In the genomic region with DNA sequence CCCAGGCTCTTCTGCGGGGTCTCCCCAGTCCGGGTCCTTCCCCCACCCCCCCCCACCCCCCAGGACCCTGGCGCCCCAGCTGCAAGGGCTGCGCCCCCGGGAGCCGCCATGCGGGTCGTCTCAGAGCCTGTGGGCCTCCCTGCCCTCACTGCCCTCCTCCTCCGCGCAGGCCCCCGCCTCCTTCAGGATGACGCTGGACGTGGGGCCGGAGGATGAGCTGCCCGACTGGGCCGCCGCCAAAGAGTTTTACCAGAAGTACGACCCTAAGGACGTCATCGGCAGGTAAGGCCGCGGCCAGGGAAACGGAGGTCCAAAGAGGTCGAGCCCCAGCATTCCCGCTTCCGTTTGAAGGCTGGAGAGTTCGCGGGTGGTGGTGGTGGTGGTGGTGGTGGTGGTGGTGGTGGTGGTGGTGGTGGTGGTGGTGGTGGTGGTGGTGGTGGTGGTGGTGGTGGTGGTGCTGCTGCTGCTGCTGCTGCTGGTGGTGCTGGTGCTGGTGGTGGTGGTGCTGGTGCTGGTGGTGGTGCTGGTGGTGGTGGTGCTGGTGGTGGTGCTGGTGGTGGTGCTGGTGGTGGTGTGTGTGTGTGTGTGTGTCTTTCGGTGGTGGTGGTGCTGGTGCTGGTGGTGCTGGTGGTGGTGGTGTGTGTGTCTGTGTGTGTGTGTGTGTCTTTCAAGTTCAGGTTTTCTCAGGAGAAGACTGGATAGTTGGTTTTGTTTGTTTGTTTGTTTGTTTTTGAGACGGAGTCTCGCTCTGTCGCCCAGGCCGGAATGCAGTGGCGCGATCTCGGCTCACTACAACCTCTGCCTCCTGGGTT, we compare ENCODE assay signal across 8 cellular contexts. TPM values are rescaled to one million over a fixed set of nuclear protein-coding genes. Genes with fewer than 3 reads are reported as not detected.
A peak's percentile ranks its signal among the peaks of the same experiment; 100 is the strongest.
DNase-seq lines count a peak whose midpoint lies in the region; ATAC-seq and TF ChIP-seq lines count a peak whose summit lies in the region.

No MANE protein-coding gene starts in this region.

- TF ChIP-seq CTCF in OCI-LY1 (IDR thresholded peaks at IDR 0.05; ENCODE audit: low read length) = no peak
- no peak for TF ChIP-seq CTCF in body of pancreas (IDR thresholded peaks at IDR 0.05)

- H3K4me3 ChIP-seq in OCI-LY1 (ENCODE audit: low read depth, low read length, poor library complexity, severe bottlenecking) (peak overlapping the region; percentile 90), body of pancreas (peak overlapping the region; percentile 57 to 75)

- no peaks in the 10 kb centered on the region for H4K20me1 ChIP-seq in OCI-LY1 (ENCODE audit: insufficient read depth, low read length)

- WGBS in body of pancreas, 2 donors = 10 to 28% methylated on average over 14 to 32 of the region's 36 CpGs

- in situ Hi-C loops in Caki2 (cut with HindIII; ENCODE audit: low pct_unique_long_range_greater_than_20kb, low sequenced_read_pairs) = no loop called here

- H3K9me3 ChIP-seq in OCI-LY1 (ENCODE audit: low read length) (no peaks in the 10 kb centered on the region), body of pancreas (no peaks in the 10 kb centered on the region)

- H3K36me3 ChIP-seq in OCI-LY1 (ENCODE audit: insufficient read depth, low read length) (peaks cover 42% of the 10 kb centered on the region), body of pancreas (replicated peaks in 1 of 2; ENCODE audit: insufficient read depth in 1 of 2, low read depth in 2 of 2) (peaks cover 7 to 9% of the 10 kb centered on the region in 2 donors)

- peak overlapping the region; percentile 86 for H3K9ac ChIP-seq in OCI-LY1 (ENCODE audit: low read length)

- TF ChIP-seq POLR2A in body of pancreas (IDR thresholded peaks at IDR 0.05) = no peak

- ATAC-seq in GM21423 (IDR thresholded peaks at IDR 0.05; ENCODE audit: unreplicated experiment) (peak; percentile 10), body of pancreas (no peak), GM18520 (IDR thresholded peaks at IDR 0.05; ENCODE audit: unreplicated experiment) (no peak)

- H3K79me2 ChIP-seq in OCI-LY1 (ENCODE audit: insufficient read depth, low read length) = peaks cover 14% of the 10 kb centered on the region

- H3K27me3 ChIP-seq in OCI-LY1 (ENCODE audit: insufficient read depth, low read length) (no peaks in the 10 kb centered on the region), body of pancreas (no peaks in the 10 kb centered on the region)

- H3K4me2 ChIP-seq in OCI-LY1 (ENCODE audit: low read length) = peak overlapping the region; percentile 72

- H3K4me1 ChIP-seq in OCI-LY1 (ENCODE audit: insufficient read depth, low read length, severe bottlenecking) (peaks cover 17% of the 10 kb centered on the region), body of pancreas (peaks cover 12% of the 10 kb centered on the region)

- intact Hi-C loops in body of pancreas (cut with DNase I) = no loop called here

- H2AFZ ChIP-seq in OCI-LY1 (ENCODE audit: low read length) = no peak overlapping the region

- H3K9me2 ChIP-seq in OCI-LY1 (ENCODE audit: low read depth, low read length) = no peaks in the 10 kb centered on the region

- H3K27ac ChIP-seq in OCI-LY1 (ENCODE audit: low read depth, low read length, poor library complexity, severe bottlenecking) = no peak overlapping the region
- peak overlapping the region in 3 of 4 donors; percentile 56 to 91 (median 81) for H3K27ac ChIP-seq in body of pancreas

- DNase-seq in Caki2 (ENCODE audit: low read depth) = peak; percentile 33
- DNase-seq in body of pancreas = peak; percentile 35 to 48 (median 42)
- peak; percentile 60 for DNase-seq in iris pigment epithelial cell (ENCODE audit: low read depth)
- DNase-seq in stimulated activated CD8-positive, alpha-beta memory T cell treated with anti-CD3 and anti-CD28 coated beads, Interleukin-4, amount 100 ng/mL, for 48 hours = peak; percentile 60
- DNase-seq in medulla oblongata (ENCODE audit: extremely low spot score) = no peak

- peaks cover 4% of the 10 kb centered on the region; the same call in 1 of the 2 replicates for H3F3A ChIP-seq in OCI-LY1 (ENCODE audit: insufficient read depth, low read length)

RNA-seq across cellular contexts. Expression of a gene that starts 0.6 kb away (rescaled TPM):
- 32.0 and 53.5 TPM in 2 replicates for total RNA-seq in Caki2 (2014; rRNA removed; shearing (Covaris generic); ENCODE audit: low replicate concordance)
- 10 to 100 TPM; 17.6 to 24.7 TPM for total RNA-seq in body of pancreas

RNA-seq across cellular contexts. Expression of a gene that starts 13.0 kb away (rescaled TPM):
- total RNA-seq in Caki2 (2014; rRNA removed; shearing (Covaris generic); ENCODE audit: low replicate concordance) = 7.2 and 12.3 TPM in 2 replicates
- total RNA-seq in body of pancreas = 10 to 100 TPM in 1 of 2 donors, 1 to 10 TPM in 1; 1.6 to 28.0 TPM

RNA-seq across cellular contexts. Expression of a gene that starts 13.3 kb away (rescaled TPM):
- total RNA-seq in Caki2 (2014; rRNA removed; shearing (Covaris generic); ENCODE audit: low replicate concordance) = 107 and 110 TPM in 2 replicates
- 10 to 100 TPM; 44.9 to 79.8 TPM for total RNA-seq in body of pancreas

RNA-seq across cellular contexts. Expression of a gene that starts 38.2 kb away (rescaled TPM):
- 14.0 and 17.5 TPM in 2 replicates for total RNA-seq in Caki2 (2014; rRNA removed; shearing (Covaris generic); ENCODE audit: low replicate concordance)
- total RNA-seq in body of pancreas = 1 to 10 TPM; 8.6 to 9.2 TPM

RNA-seq across cellular contexts. Expression of a gene that starts 49.9 kb away (rescaled TPM):
- total RNA-seq in Caki2 (2014; rRNA removed; shearing (Covaris generic); ENCODE audit: low replicate concordance) = 9.4 and 19.0 TPM in 2 replicates
- total RNA-seq in body of pancreas = 10 to 100 TPM; 27.5 to 30.0 TPM
